ENCODE assay signal across 19 cellular contexts in the genomic region with DNA sequence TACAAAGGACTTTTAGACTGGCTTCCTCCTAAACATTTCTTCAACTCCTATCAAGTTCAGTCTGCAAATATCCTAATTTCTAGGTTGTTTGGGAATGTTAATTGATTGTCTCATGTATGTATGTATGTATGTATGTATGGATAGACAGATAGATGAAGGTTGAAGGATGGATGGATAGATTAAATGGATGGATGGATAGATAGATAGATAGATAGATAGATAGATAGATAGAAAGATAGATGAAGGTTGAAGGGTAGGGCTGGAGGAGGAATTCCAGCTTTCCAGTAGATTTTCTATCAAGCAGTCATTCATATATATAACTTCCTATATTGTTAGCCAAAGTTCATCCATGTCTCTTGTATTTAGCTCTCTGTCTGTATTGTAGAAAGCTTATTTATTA.
DNase-seq lines count a peak whose midpoint lies in the region; ATAC-seq and TF ChIP-seq lines count a peak whose summit lies in the region.
"Had no signal": no experiment of that assay in that cellular context is flagged by ENCODE, and none has a peak within 500 bp of the region (broad histone marks: within the 10 kb centered on the region; RNA-seq: fewer than 3 reads in every experiment).

No MANE protein-coding gene starts in this region.

- H3K4me3 ChIP-seq in HEK293 (ENCODE audit: low read depth, low read length) = no peak overlapping the region
- H3K4me3 ChIP-seq: BLaER1 had no signal

- no peaks in the 10 kb centered on the region for H3K9me3 Mint-ChIP-seq in CD4-positive, alpha-beta T cell
- no peaks in the 10 kb centered on the region for H3K9me3 Mint-ChIP-seq in memory B cell
- H3K9me3 Mint-ChIP-seq: CD14-positive monocyte; CD4-positive, CD25-positive, alpha-beta regulatory T cell; CD8-positive, alpha-beta T cell had no signal

- no peak overlapping the region for H3K4me3 Mint-ChIP-seq in CD4-positive, alpha-beta T cell
- no peak overlapping the region for H3K4me3 Mint-ChIP-seq in T-helper 17 cell
- no peak overlapping the region for H3K4me3 Mint-ChIP-seq in memory B cell
- H3K4me3 Mint-ChIP-seq: CD14-positive monocyte had no signal

- no peak for DNase-seq in CD4-positive, alpha-beta T cell
- DNase-seq in T-helper 17 cell = no peak
- no peak for DNase-seq in memory B cell (ENCODE audit: low spot score in 2 of 2)
- DNase-seq in dermis blood vessel endothelial cell = no peak
- no peak for DNase-seq in left lobe of liver (ENCODE audit: low spot score)
- no peak for DNase-seq in NCI-H446 (lab: John Stamatoyannopoulos, UW)
- DNase-seq: 8988T; ACHN; BE2C; C1 segment of cervical spinal cord; Caco-2; Calu3; CD4-positive, CD25-positive, alpha-beta regulatory T cell; CD8-positive, alpha-beta T cell; DMS79 treated with DMSO at 0.1 percent for 48 hours; GF-D8 had no signal

- H3K27ac ChIP-seq in CD4-positive, alpha-beta T cell (ENCODE audit: low read depth, low read length) = no peak overlapping the region
- no peak overlapping the region for H3K27ac ChIP-seq in HEK293 (ENCODE audit: extremely low read depth, low read depth, low read length)
- H3K27ac ChIP-seq: BLaER1 had no signal

- no peak for TF ChIP-seq CTCF in CD4-positive, alpha-beta T cell (IDR thresholded peaks at IDR 0.05)
- no peak for TF ChIP-seq CTCF in HEK293 (tag by site-specific recombination; IDR thresholded peaks at IDR 0.05)

- no peaks in the 10 kb centered on the region for H3K27me3 ChIP-seq in CD4-positive, alpha-beta T cell (ENCODE audit: control insufficient read depth, insufficient read depth, low read length)
- H3K27me3 ChIP-seq: BE2C, BLaER1 had no signal

- H3K4me1 Mint-ChIP-seq in CD4-positive, alpha-beta T cell (ENCODE audit: low read depth) = peaks cover 62% of the 10 kb centered on the region
- H3K4me1 Mint-ChIP-seq in T-helper 17 cell = peaks cover 36% of the 10 kb centered on the region
- peaks cover 27% of the 10 kb centered on the region for H3K4me1 Mint-ChIP-seq in memory B cell

- POLR2A ChIA-PET in CD4-positive, alpha-beta T cell (lab: Charles Lee) = no interaction called here
- POLR2A ChIA-PET in HEK293 (lab: Yijun Ruan, JAX) = no interaction called here

- peak overlapping the region; percentile 43 for H3K27ac Mint-ChIP-seq in CD4-positive, alpha-beta T cell
- peak overlapping the region; percentile 72 for H3K27ac Mint-ChIP-seq in T-helper 17 cell
- H3K27ac Mint-ChIP-seq in memory B cell = peak overlapping the region; percentile 5
- H3K27ac Mint-ChIP-seq: CD14-positive monocyte had no signal

- peaks cover 14% of the 10 kb centered on the region for H3K36me3 Mint-ChIP-seq in CD4-positive, alpha-beta T cell (ENCODE audit: low read depth)
- no peaks in the 10 kb centered on the region for H3K36me3 Mint-ChIP-seq in T-helper 17 cell (ENCODE audit: low read depth)
- H3K36me3 Mint-ChIP-seq in memory B cell = peaks cover 4% of the 10 kb centered on the region
- H3K36me3 Mint-ChIP-seq: CD14-positive monocyte had no signal

- intact Hi-C loops in CD4-positive, alpha-beta T cell (cut with DNase I, micrococcal nuclease) = no loop called here

- ATAC-seq in CD4-positive, alpha-beta T cell (ENCODE audit: poor library complexity) = no peak
- no peak for ATAC-seq in T-helper 17 cell
- ATAC-seq in memory B cell (ENCODE audit: low read depth) = no peak
- no peak for ATAC-seq in left lobe of liver
- ATAC-seq: CD8-positive, alpha-beta T cell had no signal

- CTCF ChIA-PET in CD4-positive, alpha-beta T cell (lab: Charles Lee) = interaction anchor here (0.7 to 1.0 kb wide), 3 partner anchors 16 to 29 kb away, joined by 3 read pairs; no protein-coding TSS in a partner anchor
- CTCF ChIA-PET in HEK293 (lab: Yijun Ruan, JAX) = interaction anchor here (1.7 kb wide), 1 partner anchor 10 kb away, joined by 3 read pairs; no protein-coding TSS in a partner anchor

- no peaks in the 10 kb centered on the region for H3K27me3 Mint-ChIP-seq in CD4-positive, alpha-beta T cell
- no peaks in the 10 kb centered on the region for H3K27me3 Mint-ChIP-seq in T-helper 17 cell
- no peaks in the 10 kb centered on the region for H3K27me3 Mint-ChIP-seq in memory B cell
- H3K27me3 Mint-ChIP-seq: CD4-positive, CD25-positive, alpha-beta regulatory T cell had no signal

- no peaks in the 10 kb centered on the region for H3K36me3 ChIP-seq in HEK293 (ENCODE audit: control insufficient read depth in 2 of 2, insufficient read depth in 1 of 2, low read length in 2 of 2)
- H3K36me3 ChIP-seq: BE2C had no signal

- no peaks in the 10 kb centered on the region for H3K9me3 ChIP-seq in CD4-positive, alpha-beta T cell (ENCODE audit: control insufficient read depth, low read length)
- H3K9me3 ChIP-seq in HEK293 (ENCODE audit: control insufficient read depth, insufficient read depth, low read depth, low read length) = no peaks in the 10 kb centered on the region
- H3K9me3 ChIP-seq in T-helper 17 cell (ENCODE audit: control insufficient read depth, low read length, poor library complexity, severe bottlenecking) = no peaks in the 10 kb centered on the region
- H3K9me3 ChIP-seq: BE2C, Caco-2 had no signal

- H3K4me1 ChIP-seq in HEK293 (ENCODE audit: control insufficient read depth, insufficient read depth, low read length) = 0 out of 2 replicates have a peak, but pooled peaks cover 2% of the 10 kb centered on the region
- H3K4me1 ChIP-seq: BE2C, Caco-2 had no signal

TF ChIP-seq in HEK293, 187 proteins besides CTCF, POLR2A, EP300 and RAD21:
- TF ChIP-seq EGR2 (tag by site-specific recombination; IDR thresholded peaks at IDR 0.05; ENCODE audit: low read depth) (no peak), SCRT2 (tag by site-specific recombination; IDR thresholded peaks at IDR 0.05) (no peak), ZNF621 (tag by site-specific recombination; IDR thresholded peaks at IDR 0.05) (no peak), ZNF175 (tag by site-specific recombination; IDR thresholded peaks at IDR 0.05) (no peak), ZNF366 (tag by site-specific recombination; conservative IDR thresholded peaks at IDR 0.05) (peak; percentile 72), ZNF174 (tag by site-specific recombination; IDR thresholded peaks at IDR 0.05) (no peak)
- TF ChIP-seq, protein P1, sequence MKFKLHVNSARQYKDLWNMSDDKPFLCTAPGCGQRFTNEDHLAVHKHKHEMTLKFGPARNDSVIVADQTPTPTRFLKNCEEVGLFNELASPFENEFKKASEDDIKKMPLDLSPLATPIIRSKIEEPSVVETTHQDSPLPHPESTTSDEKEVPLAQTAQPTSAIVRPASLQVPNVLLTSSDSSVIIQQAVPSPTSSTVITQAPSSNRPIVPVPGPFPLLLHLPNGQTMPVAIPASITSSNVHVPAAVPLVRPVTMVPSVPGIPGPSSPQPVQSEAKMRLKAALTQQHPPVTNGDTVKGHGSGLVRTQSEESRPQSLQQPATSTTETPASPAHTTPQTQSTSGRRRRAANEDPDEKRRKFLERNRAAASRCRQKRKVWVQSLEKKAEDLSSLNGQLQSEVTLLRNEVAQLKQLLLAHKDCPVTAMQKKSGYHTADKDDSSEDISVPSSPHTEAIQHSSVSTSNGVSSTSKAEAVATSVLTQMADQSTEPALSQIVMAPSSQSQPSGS (tag by site-specific recombination; IDR thresholded peaks at IDR 0.05; ENCODE audit: low read depth) = no peak

Comparison
In these comparisons a context has a peak if more than half of its experiments do, and no peak if none do; other contexts are left out.
1. H3K27ac Mint-ChIP-seq: peak in every context shown above with its lines; median percentile 72 in T-helper 17 cell; 43 in CD4-positive, alpha-beta T cell; 5 in memory B cell.